ENCODE assay signal across 21 cellular contexts in genomic region chr22:43747877-43748276, GRCh38.
"Had no signal": no experiment of that assay in that cellular context is flagged by ENCODE, and none has a peak within 500 bp of the region (broad histone marks: within the 10 kb centered on the region; RNA-seq: fewer than 3 reads in every experiment).

No MANE protein-coding gene starts in this region.

- H3K9me3 ChIP-seq: breast epithelium, left ventricle myocardium inferior, transverse colon had no signal

- H3K4me1 ChIP-seq: breast epithelium, foreskin keratinocyte, left ventricle myocardium inferior had no signal

- H3K27ac ChIP-seq: breast epithelium, coronary artery, foreskin keratinocyte, left ventricle myocardium inferior, transverse colon, VCaP had no signal

- H3K27me3 ChIP-seq: breast epithelium, transverse colon had no signal

- H3K4me3 ChIP-seq: breast epithelium, coronary artery, left ventricle myocardium inferior, smooth muscle cell, transverse colon had no signal

- ATAC-seq: activated T-cell treated with anti-CD3 and anti-CD28 coated beads, Interleukin-2, amount 50 U/mL, for 4 hours; foreskin keratinocyte; naive thymus-derived CD4-positive, alpha-beta T cell; sciatic nerve; stimulated activated memory B cell treated with anti-CD40 and anti-IgM and Interleukin-4, amounts not matched to agents 10 μg/mL and 1 μg/mL and 100 μg/mL, for 72 hours had no signal

- DNase-seq: activated CD8-positive, alpha-beta memory T cell treated with anti-CD3 and anti-CD28 coated beads, Interleukin-2, amount 50 U/mL, for 48 hours; activated naive CD4-positive, alpha-beta T cell treated with Interleukin-2 at 50 U/mL for 16 hours; activated naive CD8-positive, alpha-beta T cell treated with anti-CD3 and anti-CD28 coated beads, Interleukin-2, amount 10 ng/mL, durations not matched to agents 7 days and 5 days; activated T-cell treated with anti-CD3 and anti-CD28 coated beads, Interleukin-2, amount 50 U/mL, for 4 hours; amniotic stem cell; cerebellar nuclear complex; endodermal cell; hippocampal formation; left ventricle myocardium inferior; naive thymus-derived CD4-positive, alpha-beta T cell; occipital lobe; posterior cingulate gyrus; stimulated activated CD4-positive, alpha-beta T cell treated with anti-CD3 and anti-CD28 coated beads, Interleukin-15, amount 100 ng/mL, for 24 hours; transverse colon had no signal

- H3K4me2 ChIP-seq: smooth muscle cell had no signal

- H3K36me3 ChIP-seq: breast epithelium, left ventricle myocardium inferior, transverse colon had no signal
